Comparison of ENCODE assay signal across 13 cellular contexts in the genomic region with DNA sequence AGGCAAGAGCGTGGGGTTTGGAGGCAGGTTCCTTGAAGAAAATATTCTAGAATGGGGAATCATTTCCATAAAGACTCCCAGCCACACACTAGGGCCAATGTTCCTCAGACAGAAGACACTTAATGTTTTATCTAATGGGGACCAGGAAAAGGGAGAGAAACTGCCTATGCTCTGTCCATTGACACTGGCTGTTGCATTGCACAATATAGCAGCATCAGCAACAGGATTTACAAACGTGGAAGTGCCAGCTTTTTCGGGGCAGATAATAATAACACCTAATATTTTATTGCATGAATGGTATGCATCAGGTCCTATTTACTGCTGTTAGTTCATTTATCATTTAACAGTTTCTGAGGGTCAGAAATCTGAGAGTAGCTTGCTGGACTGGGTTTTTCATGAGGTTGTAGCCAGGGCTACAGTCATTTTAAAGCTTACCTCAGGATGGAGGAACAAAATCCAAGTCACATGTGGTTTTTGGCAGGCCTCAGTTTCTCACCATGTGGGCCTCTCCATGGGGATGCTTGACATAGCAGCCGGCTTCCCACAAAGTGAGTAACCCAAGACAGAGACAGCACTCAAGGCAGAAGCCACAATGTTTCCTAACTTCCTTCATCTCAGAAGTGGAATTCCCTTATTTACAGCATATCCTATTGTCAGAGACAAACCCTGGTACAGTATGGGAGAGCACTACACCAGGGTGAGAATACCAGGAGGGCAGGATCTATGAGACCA.
DNase-seq lines count a peak whose midpoint lies in the region; TF ChIP-seq lines count a peak whose summit lies in the region.
"Had no signal": no experiment of that assay in that cellular context is flagged by ENCODE, and none has a peak within 500 bp of the region (broad histone marks: within the 10 kb centered on the region; RNA-seq: fewer than 3 reads in every experiment).

No MANE protein-coding gene starts in this region.

- in situ Hi-C loops in GM13976 (cut with MboI; ENCODE audit: low sequenced_read_pairs, unreplicated experiment), result no loop called here

- DNase-seq in EH (ENCODE audit: low read depth) (peak; percentile 97), RPMI7951 (ENCODE audit: low read depth) (peak; percentile 82), fibroblast of villous mesenchyme (ENCODE audit: low read depth) (peak; percentile 45), sigmoid colon (peak; percentile 78), 8988T (no peak), GM13976 (ENCODE audit: low spot score) (no peak), germinal center (ENCODE audit: low spot score) (no peak), DMS53 treated with DMSO at 0.1 percent for 48 hours (lab: John Stamatoyannopoulos, UW; ENCODE audit: unreplicated experiment) (no peak)
- DNase-seq: cortex of kidney, foreskin melanocyte, islet precursor cell, NCI-H1694 treated with DMSO at 0.1 percent for 48 hours, retina had no signal

- TF ChIP-seq CTCF in fibroblast of villous mesenchyme (IDR thresholded peaks at IDR 0.05; ENCODE audit: insufficient read depth, low read depth, low read length) (no peak), sigmoid colon (IDR thresholded peaks at IDR 0.05) (no peak), GM13976 (IDR thresholded peaks at IDR 0.05; ENCODE audit: borderline replicate concordance, control extremely low read depth, extremely low read depth, insufficient read depth, missing control alignments) (no peak)

- no peaks in the 10 kb centered on the region for H3K9me3 ChIP-seq in sigmoid colon

- H3K4me3 ChIP-seq in fibroblast of villous mesenchyme (ENCODE audit: low read depth, low read length) (no peak overlapping the region), sigmoid colon (no peak overlapping the region)

- 73 to 75% methylated on average over 4 of the region's 4 CpGs for WGBS in sigmoid colon, 2 donors

- intact Hi-C loops in sigmoid colon (cut with DNase I), result no loop called here

- no peak overlapping the region for H3K27ac ChIP-seq in sigmoid colon

- no peak for TF ChIP-seq POLR2A in sigmoid colon (IDR thresholded peaks at IDR 0.05)

- no peaks in the 10 kb centered on the region for H3K36me3 ChIP-seq in sigmoid colon

- H3K4me1 ChIP-seq in sigmoid colon, result no peaks in the 10 kb centered on the region

- no peak for TF ChIP-seq EP300 in sigmoid colon (IDR thresholded peaks at IDR 0.05)

- no peaks in the 10 kb centered on the region for H3K27me3 ChIP-seq in sigmoid colon

Comparison
In these comparisons a context has a peak if more than half of its experiments do, and no peak if none do; other contexts are left out.
1. DNase-seq: peak in EH (single experiment), RPMI7951 (single experiment), fibroblast of villous mesenchyme (single experiment) and sigmoid colon (single experiment); none in 8988T (single experiment), GM13976 (single experiment), germinal center (single experiment) and DMS53 treated with DMSO at 0.1 percent for 48 hours (single experiment).